Comparison of ENCODE assay signal across 28 cellular contexts in genomic region chr15:75328493-75329314, GRCh38. TPM values are rescaled to one million over a fixed set of nuclear protein-coding genes. Genes with fewer than 3 reads are reported as not detected.
"Had no signal": no experiment of that assay in that cellular context is flagged by ENCODE, and none has a peak within 500 bp of the region (broad histone marks: within the 10 kb centered on the region; RNA-seq: fewer than 3 reads in every experiment).

No MANE protein-coding gene starts in this region.

- ATAC-seq: activated CD4-positive, alpha-beta T cell treated with anti-CD3 and anti-CD28 coated beads for 36 hours; Right ventricle myocardium inferior; T-cell had no signal

- H3K27ac ChIP-seq: SK-N-MC had no signal

- DNase-seq: activated CD4-positive, alpha-beta memory T cell treated with anti-CD3 and anti-CD28 coated beads, Interleukin-2, amount 10 ng/mL, durations not matched to agents 7 days and 5 days; activated CD4-positive, alpha-beta T cell treated with anti-CD3 and anti-CD28 coated beads for 36 hours; activated CD4-positive, alpha-beta T cell treated with anti-CD3 and anti-CD28 coated beads, Interleukin-2, amount 50 U/mL, for 1 hour; activated naive CD4-positive, alpha-beta T cell; activated T-cell treated with anti-CD3 and anti-CD28 coated beads for 4 hours; activated T-cell treated with anti-CD3 and anti-CD28 coated beads, Interleukin-2, amount 50 U/mL, for 48 hours; amygdala; NCI-H1092; NCI-H1417; NCI-H1930; NCI-H2171; NCI-H2227 treated with DMSO at 0.1 percent for 48 hours; NCI-H446 treated with DMSO at 0.1 percent for 48 hours; NCI-H526; NCI-H774; OCI-M1; RPMI8226; T-cell; T-helper 2 cell; T1000 had no signal

- H3K4me3 ChIP-seq: SK-N-MC had no signal

- FAIRE-seq: astrocyte, TTC549 had no signal

RNA-seq across cellular contexts. Expression of gene GOLGA6D, which starts 46.1 kb away (rescaled TPM):
- total RNA-seq: activated CD4-positive, alpha-beta memory T cell treated with anti-CD3 and anti-CD28 coated beads, Interleukin-2, amount 10 ng/mL, durations not matched to agents 7 days and 5 days; activated CD4-positive, alpha-beta T cell treated with anti-CD3 and anti-CD28 coated beads for 36 hours; activated CD8-positive, alpha-beta memory T cell treated with anti-CD3 and anti-CD28 coated beads for 36 hours; activated T-helper 2 cell treated with anti-CD3 and anti-CD28 coated beads, Interferon-gamma antibody, Interleukin-2, Interleukin-4, amounts not matched to agents 10 μg/mL and 5 μg/mL and 100 μg/mL, durations not matched to agents 14 hours and 24 hours and 36 hours; astrocyte; LHCN-M2; M059J; Right ventricle myocardium inferior had no signal
